ENCODE assay signal across 21 cellular contexts in genomic region chr2:126381081-126381480, GRCh38.
"Had no signal": no experiment of that assay in that cellular context is flagged by ENCODE, and none has a peak within 500 bp of the region (broad histone marks: within the 10 kb centered on the region; RNA-seq: fewer than 3 reads in every experiment).

No MANE protein-coding gene starts in this region.

- H3K27me3 ChIP-seq: colonic mucosa, testis, tibial nerve, upper lobe of right lung, vagina had no signal

- H3K27ac ChIP-seq: colonic mucosa, gastrocnemius medialis, neutrophil, testis, tibial nerve, upper lobe of right lung, vagina had no signal

- ATAC-seq: esophagus mucosa; gastrocnemius medialis; left colon; left ventricle myocardium superior; naive thymus-derived CD4-positive, alpha-beta T cell; right cardiac atrium; stimulated activated naive CD8-positive, alpha-beta T cell treated with anti-CD3 and anti-CD28 coated beads, Interleukin-15, Interleukin-2, amounts not matched to agents 100 U/mL and 50 U/mL, for 24 hours; upper lobe of right lung had no signal

- DNase-seq: colonic mucosa; dermis blood vessel endothelial cell; effector CD4-positive, alpha-beta T cell; gastrocnemius medialis; glutamatergic neuron; left colon; left ventricle myocardium superior; mesendoderm; naive thymus-derived CD4-positive, alpha-beta T cell; nephron progenitor cell; small intestine; stimulated activated CD4-positive, alpha-beta T cell treated with anti-CD3 and anti-CD28 coated beads, Interleukin-12 subunit alpha, Interleukin-12 subunit beta, amount 100 ng/mL, for 4 hours; stimulated activated naive CD8-positive, alpha-beta T cell treated with anti-CD3 and anti-CD28 coated beads, Interleukin-15, Interleukin-2, amounts not matched to agents 100 U/mL and 50 U/mL, for 24 hours; testis; upper lobe of right lung had no signal

- H3K4me3 ChIP-seq: colonic mucosa, gastrocnemius medialis, lung, testis, tibial nerve, upper lobe of right lung, vagina had no signal
